ENCODE assay signal across 1 cellular context in genomic region chr20:41149679-41150131, GRCh38.
TF ChIP-seq lines count a peak whose summit lies in the region.

No MANE protein-coding gene starts in this region.

TF ChIP-seq in K562, 482 proteins besides CTCF, POLR2A, EP300 and RAD21 (continued from another document):
- TF ChIP-seq PRDM10 (IDR thresholded peaks at IDR 0.05; ENCODE audit: partially characterized antibody) (no peak), ZBTB9 (CRISPR knock-in tag; IDR thresholded peaks at IDR 0.05) (no peak), EHMT2 (IDR thresholded peaks at IDR 0.05) (no peak), ZBTB1 (CRISPR knock-in tag; IDR thresholded peaks at IDR 0.05; ENCODE audit: borderline replicate concordance, low read depth) (no peak), LEF1 (IDR thresholded peaks at IDR 0.05) (0 out of 2 replicates have a peak, but pooled peaks have one; percentile 66), U2AF2 (optimal IDR thresholded peaks at IDR 0.05; ENCODE audit: low read depth, low read length) (no peak), SREBF1 (IDR thresholded peaks at IDR 0.05; ENCODE audit: borderline replicate concordance, low read depth, low read length) (no peak), STAG1 (CRISPR knock-in tag; IDR thresholded peaks at IDR 0.05; ENCODE audit: borderline replicate concordance) (no peak), GABPB2 (CRISPR knock-in tag; conservative IDR thresholded peaks at IDR 0.05) (no peak), PYGO2 (tag; IDR thresholded peaks at IDR 0.05) (no peak), GTF2B (IDR thresholded peaks at IDR 0.05; ENCODE audit: extremely low read depth, insufficient read length) (no peak), SOX6 (IDR thresholded peaks at IDR 0.05) (0 out of 2 replicates have a peak, but pooled peaks have one; percentile 24)
